In genomic region chr2:69581774-69582581, GRCh38 we compare ENCODE assay signal across 9 cellular contexts.
DNase-seq lines count a peak whose midpoint lies in the region; ATAC-seq and TF ChIP-seq lines count a peak whose summit lies in the region.
"Had no signal": no experiment of that assay in that cellular context is flagged by ENCODE, and none has a peak within 500 bp of the region (broad histone marks: within the 10 kb centered on the region; RNA-seq: fewer than 3 reads in every experiment).

No MANE protein-coding gene starts in this region.

- H3K27me3 Mint-ChIP-seq in activated naive CD4-positive, alpha-beta T cell treated with anti-CD3 and anti-CD28 coated beads for 36 hours (ENCODE audit: low read depth): no peaks in the 10 kb centered on the region
- no peaks in the 10 kb centered on the region for H3K27me3 Mint-ChIP-seq in stimulated activated naive CD8-positive, alpha-beta T cell treated with anti-CD3 and anti-CD28 coated beads, Interleukin-15, amount 100 ng/mL, for 72 hours

- H3K4me1 Mint-ChIP-seq in activated naive CD4-positive, alpha-beta T cell treated with anti-CD3 and anti-CD28 coated beads for 36 hours (ENCODE audit: low read depth): peaks cover 91% of the 10 kb centered on the region
- peaks cover 96% of the 10 kb centered on the region for H3K4me1 Mint-ChIP-seq in stimulated activated naive CD8-positive, alpha-beta T cell treated with anti-CD3 and anti-CD28 coated beads, Interleukin-15, amount 100 ng/mL, for 72 hours

- peak overlapping the region in 9 of 10 donors; percentile 12 to 39 (median 23) for H3K4me3 ChIP-seq in heart right ventricle
- no peak overlapping the region for H3K4me3 ChIP-seq in effector memory CD4-positive, alpha-beta T cell (ENCODE audit: insufficient read depth, low read depth, low read length, poor library complexity, severe bottlenecking)
- H3K4me3 ChIP-seq: skin epidermis had no signal

- peak overlapping the region; percentile 31 to 80 (median 68) for H3K27ac ChIP-seq in heart right ventricle
- H3K27ac ChIP-seq in effector memory CD4-positive, alpha-beta T cell (ENCODE audit: insufficient read depth, low read length, poor library complexity, severe bottlenecking): no peak overlapping the region

- no peaks in the 10 kb centered on the region for H3K36me3 Mint-ChIP-seq in activated naive CD4-positive, alpha-beta T cell treated with anti-CD3 and anti-CD28 coated beads for 36 hours (ENCODE audit: low read depth)

- peak overlapping the region; percentile 48 for H3K4me3 Mint-ChIP-seq in activated naive CD4-positive, alpha-beta T cell treated with anti-CD3 and anti-CD28 coated beads for 36 hours
- H3K4me3 Mint-ChIP-seq in stimulated activated naive CD8-positive, alpha-beta T cell treated with anti-CD3 and anti-CD28 coated beads, Interleukin-15, amount 100 ng/mL, for 72 hours: peak overlapping the region; percentile 70

- no peaks in the 10 kb centered on the region for H3K36me3 ChIP-seq in heart right ventricle
- H3K36me3 ChIP-seq in effector memory CD4-positive, alpha-beta T cell (ENCODE audit: control insufficient read depth, insufficient read depth, low read length): no peaks in the 10 kb centered on the region

- WGBS in heart right ventricle, 2 donors: 52 to 60% methylated on average over 14 of the region's 14 CpGs

- peak; percentile 25 for DNase-seq in activated naive CD4-positive, alpha-beta T cell treated with anti-CD3 and anti-CD28 coated beads for 36 hours
- DNase-seq in activated naive CD4-positive, alpha-beta T cell (lab: John Stamatoyannopoulos, UW): no peak
- DNase-seq in SKM-1 treated with dmso at 0.1 percent for 144 hours (lab: John Stamatoyannopoulos, UW; ENCODE audit: unreplicated experiment) (peak; percentile 33), heart right ventricle (no peak), left colon (no peak), GM19238 (ENCODE audit: insufficient read length, low spot score) (no peak)
- DNase-seq in stimulated activated naive CD8-positive, alpha-beta T cell treated with anti-CD3 and anti-CD28 coated beads, Interleukin-15, amount 100 ng/mL, for 72 hours: peak in 1 of 2 donors; percentile 23
- DNase-seq in effector memory CD4-positive, alpha-beta T cell: no peak

- no peaks in the 10 kb centered on the region for H3K27me3 ChIP-seq in heart right ventricle
- H3K27me3 ChIP-seq in effector memory CD4-positive, alpha-beta T cell (replicated peaks; ENCODE audit: control insufficient read depth, insufficient read depth, low read length, poor library complexity, severe bottlenecking): no peaks in the 10 kb centered on the region

- no peaks in the 10 kb centered on the region for H3K9me3 Mint-ChIP-seq in activated naive CD4-positive, alpha-beta T cell treated with anti-CD3 and anti-CD28 coated beads for 36 hours
- H3K9me3 Mint-ChIP-seq in stimulated activated naive CD8-positive, alpha-beta T cell treated with anti-CD3 and anti-CD28 coated beads, Interleukin-15, amount 100 ng/mL, for 72 hours: no peaks in the 10 kb centered on the region

- intact Hi-C loops in activated naive CD4-positive, alpha-beta T cell treated with anti-CD3 and anti-CD28 coated beads for 36 hours (cut with micrococcal nuclease): loop anchor here (1.0 kb wide), 1 partner anchor 8 kb away; no protein-coding TSS in a partner anchor
- intact Hi-C loops in heart right ventricle (cut with DNase I): no loop called here
- intact Hi-C loops in left colon (cut with DNase I, micrococcal nuclease): no loop called here

- no peaks in the 10 kb centered on the region for H3K9me3 ChIP-seq in heart right ventricle
- no peaks in the 10 kb centered on the region for H3K9me3 ChIP-seq in effector memory CD4-positive, alpha-beta T cell (ENCODE audit: control insufficient read depth, low read length)

- ATAC-seq in heart right ventricle (peak in 5 of 8 donors; percentile 24 to 33 (median 27)), left colon (no peak)
- ATAC-seq in stimulated activated naive CD8-positive, alpha-beta T cell treated with anti-CD3 and anti-CD28 coated beads, Interleukin-15, amount 100 ng/mL, for 72 hours: no peak

- CTCF ChIA-PET in activated naive CD4-positive, alpha-beta T cell treated with anti-CD3 and anti-CD28 coated beads for 36 hours (lab: Charles Lee): interaction anchor here (0.6 to 13.1 kb wide), 9 partner anchors 9 to 801 kb away, joined by 3 to 178 read pairs (median 5); no protein-coding TSS in a partner anchor

- no peak for TF ChIP-seq CTCF in heart right ventricle (IDR thresholded peaks at IDR 0.05)

- peaks cover 8 to 94% (median 61%) of the 10 kb centered on the region in 9 donors for H3K4me1 ChIP-seq in heart right ventricle
- peaks cover 37% of the 10 kb centered on the region for H3K4me1 ChIP-seq in effector memory CD4-positive, alpha-beta T cell (ENCODE audit: control insufficient read depth, insufficient read depth, low read length, poor library complexity, severe bottlenecking)

- peak overlapping the region; percentile 69 for H3K27ac Mint-ChIP-seq in activated naive CD4-positive, alpha-beta T cell treated with anti-CD3 and anti-CD28 coated beads for 36 hours
- H3K27ac Mint-ChIP-seq in stimulated activated naive CD8-positive, alpha-beta T cell treated with anti-CD3 and anti-CD28 coated beads, Interleukin-15, amount 100 ng/mL, for 72 hours: peak overlapping the region in 1 of 2 donors; percentile 11

Comparison
In these comparisons a context has a peak if more than half of its experiments do, and no peak if none do; other contexts are left out.
1. DNase-seq: peak in activated naive CD4-positive, alpha-beta T cell treated with anti-CD3 and anti-CD28 coated beads for 36 hours (single experiment) and SKM-1 treated with dmso at 0.1 percent for 144 hours (single experiment); none in activated naive CD4-positive, alpha-beta T cell (0 of 4), heart right ventricle (0 of 2), left colon (0 of 2), GM19238 (single experiment) and effector memory CD4-positive, alpha-beta T cell (0 of 3).
2. ATAC-seq: peak in heart right ventricle (5 of 8); none in stimulated activated naive CD8-positive, alpha-beta T cell treated with anti-CD3 and anti-CD28 coated beads, Interleukin-15, amount 100 ng/mL, for 72 hours (single experiment) and left colon (single experiment).